8 cellular contexts compared by ENCODE assay signal in genomic region chr4:22515145-22515887, GRCh38. TPM values are rescaled to one million over a fixed set of nuclear protein-coding genes. Genes with fewer than 3 reads are reported as not detected.
DNase-seq lines count a peak whose midpoint lies in the region; ATAC-seq, FAIRE-seq and TF ChIP-seq lines count a peak whose summit lies in the region.

No MANE protein-coding gene starts in this region.

- peaks cover 19% of the 10 kb centered on the region for H3K27me3 Mint-ChIP-seq in activated naive CD8-positive, alpha-beta T cell treated with anti-CD3 and anti-CD28 coated beads, Interleukin-2, amount 10 ng/mL, durations not matched to agents 7 days and 5 days

- H3K4me1 ChIP-seq in cardiac muscle cell (ENCODE audit: low read depth) = peaks cover 7% of the 10 kb centered on the region
- H3K4me1 ChIP-seq in osteoblast (ENCODE audit: insufficient read depth, low read length) = peaks cover 18% of the 10 kb centered on the region

- DNase-seq in NCI-H774 (lab: John Stamatoyannopoulos, UW) (peak; percentile 55), cardiac muscle cell (ENCODE audit: low read depth in 1 of 2, low spot score in 1 of 2) (peak; percentile 83), osteoblast (ENCODE audit: insufficient read length, low spot score, missing footprints) (peak; percentile 94), urothelium cell line (ENCODE audit: low spot score) (peak; percentile 58), NOMO-1 treated with DMSO at 0.1 percent for 48 hours (lab: John Stamatoyannopoulos, UW; ENCODE audit: unreplicated experiment) (no peak)
- peak; percentile 63 for DNase-seq in activated naive CD8-positive, alpha-beta T cell treated with anti-CD3 and anti-CD28 coated beads, Interleukin-2, amount 10 ng/mL, durations not matched to agents 7 days and 5 days

- H3K27ac ChIP-seq in cardiac muscle cell (peak overlapping the region; percentile 86), osteoblast (ENCODE audit: low read depth, low read length) (peak overlapping the region; percentile 80)

- ATAC-seq in HG03108 (IDR thresholded peaks at IDR 0.05; ENCODE audit: unreplicated experiment) = peak; percentile 54
- ATAC-seq in activated naive CD8-positive, alpha-beta T cell treated with anti-CD3 and anti-CD28 coated beads, Interleukin-2, amount 10 ng/mL, durations not matched to agents 7 days and 5 days (ENCODE audit: low read depth) = peak; percentile 85

- peak overlapping the region; percentile 89 for H2AFZ ChIP-seq in osteoblast (ENCODE audit: low read length)

- H3K4me3 ChIP-seq in GM12875 (ENCODE audit: low read depth, low read length) = peak overlapping the region; percentile 61
- H3K4me3 ChIP-seq in cardiac muscle cell = peak overlapping the region; percentile 61
- H3K4me3 ChIP-seq in osteoblast (ENCODE audit: insufficient read depth, low read length) = peak overlapping the region; percentile 68

- POLR2A ChIA-PET in activated naive CD8-positive, alpha-beta T cell treated with anti-CD3 and anti-CD28 coated beads, Interleukin-2, amount 10 ng/mL, durations not matched to agents 7 days and 5 days (lab: Charles Lee) = no interaction called here

- no peaks in the 10 kb centered on the region for H3K9me3 Mint-ChIP-seq in activated naive CD8-positive, alpha-beta T cell treated with anti-CD3 and anti-CD28 coated beads, Interleukin-2, amount 10 ng/mL, durations not matched to agents 7 days and 5 days

- H3K79me2 ChIP-seq in osteoblast (ENCODE audit: insufficient read depth, low read length) = peaks cover 20% of the 10 kb centered on the region

- H3K36me3 ChIP-seq in cardiac muscle cell (no peaks in the 10 kb centered on the region), osteoblast (ENCODE audit: insufficient read depth, low read length) (no peaks in the 10 kb centered on the region)

- H3K36me3 Mint-ChIP-seq in activated naive CD8-positive, alpha-beta T cell treated with anti-CD3 and anti-CD28 coated beads, Interleukin-2, amount 10 ng/mL, durations not matched to agents 7 days and 5 days = peaks cover 2% of the 10 kb centered on the region

- peak overlapping the region; percentile 90 for H3K4me2 ChIP-seq in osteoblast (ENCODE audit: insufficient read depth, low read length)

- H3K4me3 Mint-ChIP-seq in activated naive CD8-positive, alpha-beta T cell treated with anti-CD3 and anti-CD28 coated beads, Interleukin-2, amount 10 ng/mL, durations not matched to agents 7 days and 5 days = peak overlapping the region; percentile 94

- H3K9me3 ChIP-seq in cardiac muscle cell (ENCODE audit: low read depth) (no peaks in the 10 kb centered on the region), osteoblast (ENCODE audit: low read depth, low read length) (no peaks in the 10 kb centered on the region)

- H3K27ac Mint-ChIP-seq in activated naive CD8-positive, alpha-beta T cell treated with anti-CD3 and anti-CD28 coated beads, Interleukin-2, amount 10 ng/mL, durations not matched to agents 7 days and 5 days = peak overlapping the region; percentile 74

- peaks cover 14% of the 10 kb centered on the region for H3K4me1 Mint-ChIP-seq in activated naive CD8-positive, alpha-beta T cell treated with anti-CD3 and anti-CD28 coated beads, Interleukin-2, amount 10 ng/mL, durations not matched to agents 7 days and 5 days

- H4K20me1 ChIP-seq in osteoblast (ENCODE audit: insufficient read depth, low read length) = peaks cover 5% of the 10 kb centered on the region

- H3K27me3 ChIP-seq in cardiac muscle cell = no peaks in the 10 kb centered on the region
- H3K27me3 ChIP-seq in osteoblast (ENCODE audit: insufficient read depth, low read length) = no peaks in the 10 kb centered on the region

- no peak for FAIRE-seq in urothelium cell line (lab: Jason Lieb, UNC)

- TF ChIP-seq CTCF in GM12875 (IDR thresholded peaks at IDR 0.05; ENCODE audit: borderline replicate concordance, insufficient read depth, low read depth, low read length) (no peak), cardiac muscle cell (IDR thresholded peaks at IDR 0.05; ENCODE audit: low read depth, low read length) (peak; percentile 25), osteoblast (IDR thresholded peaks at IDR 0.05; ENCODE audit: extremely low read depth, low read depth, low read length) (no peak)

RNA-seq across cellular contexts. Expression of gene ADGRA3, which starts 0.6 kb away (rescaled TPM):
- 1 to 10 TPM in 1 of 2 experiments, under 1 TPM in 1; 0.99 to 1.3 TPM for total RNA-seq in activated naive CD8-positive, alpha-beta T cell treated with anti-CD3 and anti-CD28 coated beads, Interleukin-2, amount 10 ng/mL, durations not matched to agents 7 days and 5 days
- total RNA-seq in cardiac muscle cell (32.2 and 41.1 TPM in 2 replicates), osteoblast (25.3 and 26.2 TPM in 2 replicates)
- 29.3 and 35.4 TPM in 2 replicates for polyA plus RNA-seq in cardiac muscle cell

Comparison
In these comparisons a context has a peak if more than half of its experiments do, and no peak if none do; other contexts are left out.
1. RNA of gene ADGRA3, which starts 0.6 kb away (total RNA-seq): 32.2 to 41.1 TPM in cardiac muscle cell and 25.3 to 26.2 TPM in osteoblast; 0.99 to 1.3 TPM in activated naive CD8-positive, alpha-beta T cell treated with anti-CD3 and anti-CD28 coated beads, Interleukin-2, amount 10 ng/mL, durations not matched to agents 7 days and 5 days; every median in the first group is over 10 times any median in the second.
2. Peak in every context shown above with its lines, with median percentiles within 50 percentile points of each other: H3K4me3 ChIP-seq.